In genomic region chr18:57629399-57629798, GRCh38 we compare ENCODE assay signal across 8 cellular contexts. TPM values are rescaled to one million over a fixed set of nuclear protein-coding genes. Genes with fewer than 3 reads are reported as not detected.
DNase-seq lines count a peak whose midpoint lies in the region; ATAC-seq and TF ChIP-seq lines count a peak whose summit lies in the region.

No MANE protein-coding gene starts in this region.

- peaks cover 14% of the 10 kb centered on the region for H3K4me1 ChIP-seq in BLaER1
- H3K4me1 ChIP-seq in HUES6 (ENCODE audit: control insufficient read depth, insufficient read depth, low read length): peaks cover 7% of the 10 kb centered on the region
- no peaks in the 10 kb centered on the region for H3K4me1 ChIP-seq in neural progenitor cell

- H3K27me3 ChIP-seq in BLaER1 (no peaks in the 10 kb centered on the region), HUES6 (ENCODE audit: control insufficient read depth, insufficient read depth, low read length) (no peaks in the 10 kb centered on the region), neural progenitor cell (no peaks in the 10 kb centered on the region)

- ATAC-seq in HG02981 (IDR thresholded peaks at IDR 0.05; ENCODE audit: unreplicated experiment) (no peak), GM18907 (IDR thresholded peaks at IDR 0.05; ENCODE audit: unreplicated experiment) (no peak), GM18909 (IDR thresholded peaks at IDR 0.05; ENCODE audit: poor library complexity, unreplicated experiment) (no peak)

- no peaks in the 10 kb centered on the region for H3K9me3 Mint-ChIP-seq in chondrocyte (ENCODE audit: low read depth)
- H3K9me3 Mint-ChIP-seq in neural progenitor cell: peaks cover 4% of the 10 kb centered on the region

- peak overlapping the region; percentile 96 for H3K4me3 Mint-ChIP-seq in chondrocyte (ENCODE audit: unreplicated experiment)
- peak overlapping the region; percentile 91 for H3K4me3 Mint-ChIP-seq in neural progenitor cell

- peak overlapping the region; percentile 73 for H3K4me2 ChIP-seq in BLaER1
- H3K4me2 ChIP-seq in neural progenitor cell: peak overlapping the region; percentile 80

- peaks cover 12% of the 10 kb centered on the region for H3F3A ChIP-seq in neural progenitor cell (ENCODE audit: low read depth)

- no peak for DNase-seq in chondrocyte (ENCODE audit: low spot score)
- no peak for DNase-seq in neural progenitor cell (ENCODE audit: low spot score)
- no peak for DNase-seq in UCSD-AML1 (lab: John Stamatoyannopoulos, UW; ENCODE audit: unreplicated experiment)

- no peak overlapping the region for H3K27ac Mint-ChIP-seq in chondrocyte (ENCODE audit: unreplicated experiment)
- no peak overlapping the region for H3K27ac Mint-ChIP-seq in neural progenitor cell

- TF ChIP-seq CTCF in chondrocyte (IDR thresholded peaks at IDR 0.05): no peak
- no peak for TF ChIP-seq CTCF in neural progenitor cell (IDR thresholded peaks at IDR 0.05)

- no peak overlapping the region for H2AFZ ChIP-seq in neural progenitor cell (replicated peaks)

- peaks cover 25% of the 10 kb centered on the region for H3K4me1 Mint-ChIP-seq in chondrocyte (ENCODE audit: low read depth)
- peaks cover 16% of the 10 kb centered on the region for H3K4me1 Mint-ChIP-seq in neural progenitor cell

- H3K27me3 Mint-ChIP-seq in chondrocyte (ENCODE audit: low read depth) (no peaks in the 10 kb centered on the region), neural progenitor cell (ENCODE audit: insufficient read depth, low read depth) (no peaks in the 10 kb centered on the region)

- H4K20me1 ChIP-seq in BLaER1: no peaks in the 10 kb centered on the region
- no peaks in the 10 kb centered on the region for H4K20me1 ChIP-seq in neural progenitor cell (ENCODE audit: low read depth)

- H3K4me3 ChIP-seq in BLaER1: peak overlapping the region; percentile 77
- H3K4me3 ChIP-seq in HUES6 (ENCODE audit: low read depth, low read length): peak overlapping the region; percentile 72; the same call in 1 of the 2 replicates
- H3K4me3 ChIP-seq in neural progenitor cell: no peak overlapping the region

- H3K36me3 ChIP-seq in BLaER1 (no peaks in the 10 kb centered on the region), HUES6 (ENCODE audit: control insufficient read depth, insufficient read depth, low read length) (0 out of 2 replicates have a peak, but pooled peaks cover 3% of the 10 kb centered on the region), neural progenitor cell (no peaks in the 10 kb centered on the region)

- H3K9me3 ChIP-seq in BLaER1 (no peaks in the 10 kb centered on the region), HUES6 (ENCODE audit: control insufficient read depth, insufficient read depth, low read depth, low read length) (no peaks in the 10 kb centered on the region), neural progenitor cell (ENCODE audit: low read depth) (no peaks in the 10 kb centered on the region)

- peak overlapping the region; percentile 91 for H3K27ac ChIP-seq in BLaER1
- no peak overlapping the region for H3K27ac ChIP-seq in HUES6 (ENCODE audit: low read depth, low read length)
- H3K27ac ChIP-seq in neural progenitor cell: no peak overlapping the region

- no peaks in the 10 kb centered on the region for H3K36me3 Mint-ChIP-seq in chondrocyte (ENCODE audit: low read depth)
- H3K36me3 Mint-ChIP-seq in neural progenitor cell: peaks cover 5% of the 10 kb centered on the region

- H3K79me2 ChIP-seq in neural progenitor cell (ENCODE audit: low read depth): no peaks in the 10 kb centered on the region

- peak overlapping the region; percentile 84 for H3K9ac ChIP-seq in BLaER1
- H3K9ac ChIP-seq in HUES6 (ENCODE audit: low read length): no peak overlapping the region
- no peak overlapping the region for H3K9ac ChIP-seq in neural progenitor cell

RNA-seq across cellular contexts. Expression of gene NARS1, which starts 7.8 kb away (rescaled TPM):
- total RNA-seq in chondrocyte: 101 to 144 TPM (median 140 TPM) in 3 replicates
- 111 and 186 TPM in 2 replicates for total RNA-seq in neural progenitor cell (ENCODE audit: low replicate concordance)

RNA-seq across cellular contexts. Expression of gene FECH, which starts 42.9 kb away (rescaled TPM):
- 24.6 to 33.9 TPM (median 25.9 TPM) in 3 replicates for total RNA-seq in chondrocyte
- total RNA-seq in neural progenitor cell (ENCODE audit: low replicate concordance): 10.9 and 16.4 TPM in 2 replicates
